8 cellular contexts compared by ENCODE assay signal in the genomic region with DNA sequence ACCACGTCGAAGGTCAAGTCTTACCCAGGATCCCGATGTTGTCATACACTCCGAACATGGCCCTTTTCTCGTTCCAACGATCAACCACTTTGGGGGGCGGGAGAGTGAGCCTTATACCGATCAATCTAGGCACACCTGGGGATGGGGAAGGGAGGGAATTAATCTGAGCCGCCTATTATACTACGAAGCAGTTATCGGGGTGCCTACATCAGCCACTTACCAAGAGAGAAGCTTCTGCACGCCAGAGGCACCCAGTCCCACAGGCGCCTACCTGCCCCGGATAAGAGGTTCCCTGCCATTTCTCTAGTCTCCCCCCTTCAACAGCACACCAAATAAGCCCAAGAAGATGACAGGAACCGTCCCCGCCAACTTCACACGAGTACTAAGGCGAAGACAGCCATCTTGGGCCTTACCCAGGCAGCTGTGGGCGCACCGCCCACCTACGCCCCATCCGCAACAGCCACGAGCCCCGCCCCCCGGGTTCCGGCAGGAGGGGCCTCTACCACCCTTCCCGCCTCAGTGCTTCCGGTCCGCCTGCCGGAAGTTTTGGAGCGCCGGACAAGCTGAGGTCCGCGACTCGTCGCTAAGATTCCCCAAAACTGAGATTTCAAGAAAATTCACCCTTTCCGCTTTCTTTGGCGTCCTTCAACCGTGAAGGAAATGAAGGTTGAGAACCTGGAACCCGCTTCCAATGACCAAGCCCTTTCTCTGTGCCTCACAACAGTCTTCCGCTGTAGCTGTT. TPM values are rescaled to one million over a fixed set of nuclear protein-coding genes. Genes with fewer than 3 reads are reported as not detected.
DNase-seq lines count a peak whose midpoint lies in the region; ATAC-seq and TF ChIP-seq lines count a peak whose summit lies in the region.

A gene (minus strand): TSS at position 425 of the 742 bp plus-strand sequence. CDS start 126 bp downstream, at position 299.

- H3F3A ChIP-seq in smooth muscle cell (ENCODE audit: low read depth): peaks cover 4% of the 10 kb centered on the region

- CTCF ChIA-PET in activated B cell treated with CpG ODN at 0.5 μM for 24 hours (lab: Charles Lee): interaction anchor here (0.9 to 1.5 kb wide), 4 partner anchors 22 to 61 kb away, joined by 3 to 11 read pairs (median 3); a partner anchor contains a TSS

- H3K27me3 Mint-ChIP-seq in activated B cell treated with CpG ODN at 0.5 μM for 24 hours: no peaks in the 10 kb centered on the region

- peak within 1 kb of the TSS; percentile 94 for H3K9ac ChIP-seq in smooth muscle cell (ENCODE audit: low read depth)

- peak within 1 kb of the TSS; percentile 79 to 87 for H3K4me3 ChIP-seq in cardiac fibroblast (replicated peaks in 1 of 2; ENCODE audit: low read depth in 2 of 2, low read length in 2 of 2)
- peak within 1 kb of the TSS; percentile 74 for H3K4me3 ChIP-seq in smooth muscle cell

- POLR2A ChIA-PET in activated B cell treated with CpG ODN at 0.5 μM for 24 hours (lab: Charles Lee): interaction anchor here (0.6 to 4.3 kb wide), 30 partner anchors 8 to 630 kb away, joined by 3 to 89 read pairs (median 5); a partner anchor contains a TSS

- in situ Hi-C loops in GM18951 (cut with MboI; ENCODE audit: low sequenced_read_pairs, unreplicated experiment): no loop called here

- H3K4me3 Mint-ChIP-seq in activated B cell treated with CpG ODN at 0.5 μM for 24 hours: peak within 1 kb of the TSS; percentile 97

- H3K27ac Mint-ChIP-seq in activated B cell treated with CpG ODN at 0.5 μM for 24 hours: peak within 1 kb of the TSS; percentile 96

- DNase-seq in AG08395 (ENCODE audit: low spot score) (peak; percentile 97), NCI-H345 (lab: John Stamatoyannopoulos, UW) (peak; percentile 97), activated B cell treated with CpG ODN at 0.5 μM for 24 hours (peak; percentile 96), cardiac fibroblast (ENCODE audit: low read depth in 2 of 2) (peak; percentile 94 to 97), iPS-NIHi7 (ENCODE audit: extremely low spot score) (peak; percentile 97), smooth muscle cell (lab: John Stamatoyannopoulos, UW; ENCODE audit: unreplicated experiment) (peak; percentile 87)

- peaks cover 37% of the 10 kb centered on the region for H3K36me3 Mint-ChIP-seq in activated B cell treated with CpG ODN at 0.5 μM for 24 hours (ENCODE audit: low read depth)

- no peaks in the 10 kb centered on the region for H3K9me3 ChIP-seq in smooth muscle cell (replicated peaks; ENCODE audit: low read depth)

- peak within 1 kb of the TSS; percentile 84 for H3K4me2 ChIP-seq in smooth muscle cell

- peaks cover 28% of the 10 kb centered on the region for H3K4me1 Mint-ChIP-seq in activated B cell treated with CpG ODN at 0.5 μM for 24 hours

- H3K27ac ChIP-seq in smooth muscle cell (ENCODE audit: low read depth): peak within 1 kb of the TSS; percentile 95

- peaks cover 21% of the 10 kb centered on the region for H3K4me1 ChIP-seq in smooth muscle cell (ENCODE audit: low read depth)

- H3K79me2 ChIP-seq in smooth muscle cell (ENCODE audit: low read depth): peaks cover 35% of the 10 kb centered on the region

- WGBS in smooth muscle cell (ENCODE audit: low lambda C conversion rate): 2% methylated on average over 39 of the region's 41 CpGs

- H3K9me3 Mint-ChIP-seq in activated B cell treated with CpG ODN at 0.5 μM for 24 hours: no peaks in the 10 kb centered on the region

- H3K27me3 ChIP-seq in smooth muscle cell (ENCODE audit: low read depth): no peaks in the 10 kb centered on the region

- no peaks in the 10 kb centered on the region for H3K36me3 ChIP-seq in smooth muscle cell (ENCODE audit: low read depth)

- TF ChIP-seq CTCF in activated B cell treated with CpG ODN at 0.5 μM for 24 hours (IDR thresholded peaks at IDR 0.05): no peak
- no peak for TF ChIP-seq CTCF in cardiac fibroblast (IDR thresholded peaks at IDR 0.05; ENCODE audit: low read depth, low read length)
- no peak for TF ChIP-seq CTCF in smooth muscle cell (IDR thresholded peaks at IDR 0.05; ENCODE audit: borderline replicate concordance, insufficient read depth, poor library complexity, severe bottlenecking)

- peaks cover 6% of the 10 kb centered on the region for H4K20me1 ChIP-seq in smooth muscle cell (ENCODE audit: low read depth)

- H2AFZ ChIP-seq in smooth muscle cell (ENCODE audit: low read depth): peak within 1 kb of the TSS; percentile 88

- intact Hi-C loops in activated B cell treated with CpG ODN at 0.5 μM for 24 hours (cut with micrococcal nuclease): loop anchor here (1.0 kb wide), 8 partner anchors 23 to 260 kb away; a partner anchor contains a TSS

- peak; percentile 88 for TF ChIP-seq POLR2A in GM18951 (IDR thresholded peaks at IDR 0.05; ENCODE audit: extremely low read depth, insufficient read depth, insufficient read length)

- peak; percentile 64 for ATAC-seq in HG03175 (IDR thresholded peaks at IDR 0.05; ENCODE audit: unreplicated experiment)
- peak; percentile 75 for ATAC-seq in activated B cell treated with CpG ODN at 0.5 μM for 24 hours (ENCODE audit: low read depth)

RNA-seq across cellular contexts. Expression of the gene that starts here (rescaled TPM):
- total RNA-seq in activated B cell treated with CpG ODN at 0.5 μM for 24 hours: 130 and 145 TPM in 2 replicates
- 122 and 126 TPM in 2 replicates for total RNA-seq in smooth muscle cell
- polyA plus RNA-seq in smooth muscle cell: 364 and 377 TPM in 2 replicates

Comparison
In these comparisons a context has a peak if more than half of its experiments do, and no peak if none do; other contexts are left out.
1. Peak in every context shown above with its lines: DNase-seq, ATAC-seq, H3K4me3 ChIP-seq and H3K27ac ChIP-seq.